Comparison of ENCODE assay signal across 13 cellular contexts in the genomic region with DNA sequence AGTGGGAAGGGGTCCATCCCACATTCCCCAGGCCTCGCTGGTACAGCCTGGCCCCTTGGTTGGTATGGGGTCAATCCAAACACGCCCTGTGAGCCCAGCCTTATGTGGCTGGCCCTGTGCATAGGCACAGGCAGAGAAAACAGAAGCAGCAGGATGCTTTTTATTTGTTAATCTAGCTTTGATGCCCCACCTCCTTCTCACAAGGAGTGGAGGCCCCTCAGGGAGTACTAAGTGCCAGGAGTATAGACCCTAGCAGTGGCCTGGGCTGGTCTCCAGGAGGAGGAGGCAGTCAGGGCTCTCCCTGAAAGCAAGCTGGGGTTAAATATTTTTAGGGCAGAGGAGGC. TPM values are rescaled to one million over a fixed set of nuclear protein-coding genes. Genes with fewer than 3 reads are reported as not detected.
DNase-seq lines count a peak whose midpoint lies in the region; ATAC-seq and TF ChIP-seq lines count a peak whose summit lies in the region.
"Had no signal": no experiment of that assay in that cellular context is flagged by ENCODE, and none has a peak within 500 bp of the region (broad histone marks: within the 10 kb centered on the region; RNA-seq: fewer than 3 reads in every experiment).

No MANE protein-coding gene starts in this region.

- H3K36me3 ChIP-seq in OCI-LY1 (ENCODE audit: insufficient read depth, low read length) (no peaks in the 10 kb centered on the region), spleen (no peaks in the 10 kb centered on the region)
- H3K36me3 ChIP-seq: heart left ventricle had no signal

- 71 to 92% (median 86%) methylated on average over 1 to 2 of the region's 2 CpGs for WGBS in spleen, 5 donors

- intact Hi-C loops in spleen (cut with DNase I; ENCODE audit: low total_unique reads), result loop anchor here (5.0 kb wide), 1 partner anchor 47 kb away; no protein-coding TSS in a partner anchor

- no peaks in the 10 kb centered on the region for H3K9me2 ChIP-seq in OCI-LY1 (ENCODE audit: low read depth, low read length)

- no peaks in the 10 kb centered on the region for H4K20me1 ChIP-seq in OCI-LY1 (ENCODE audit: insufficient read depth, low read length)

- TF ChIP-seq CTCF in OCI-LY1 (IDR thresholded peaks at IDR 0.05; ENCODE audit: low read length) (no peak), coronary artery (IDR thresholded peaks at IDR 0.05) (no peak), spleen (IDR thresholded peaks at IDR 0.05 in 8 of 11, conservative IDR thresholded peaks at IDR 0.05 in 3 of 11) (peak in 1 of 11 experiments; percentile 9)

- ATAC-seq in HG03095 (IDR thresholded peaks at IDR 0.05; ENCODE audit: unreplicated experiment), result no peak
- no peak for ATAC-seq in GM18511 (IDR thresholded peaks at IDR 0.05; ENCODE audit: unreplicated experiment)

- H3K27me3 Mint-ChIP-seq in activated CD4-positive, alpha-beta T cell treated with anti-CD3 and anti-CD28 coated beads, Interleukin-2, amount 10 ng/mL, durations not matched to agents 7 days and 5 days, result peaks cover 1% of the 10 kb centered on the region

- CTCF ChIA-PET in activated CD4-positive, alpha-beta T cell treated with anti-CD3 and anti-CD28 coated beads, Interleukin-2, amount 10 ng/mL, durations not matched to agents 7 days and 5 days (lab: Charles Lee), result interaction anchor here (0.6 to 6.0 kb wide), 18 partner anchors 10 to 425 kb away, joined by 3 to 44 read pairs (median 6); partner anchors contain the start of gene VDAC1

- peaks cover 76% of the 10 kb centered on the region for H3K4me1 Mint-ChIP-seq in activated CD4-positive, alpha-beta T cell treated with anti-CD3 and anti-CD28 coated beads, Interleukin-2, amount 10 ng/mL, durations not matched to agents 7 days and 5 days

- no peaks in the 10 kb centered on the region for H3K9me3 Mint-ChIP-seq in activated CD4-positive, alpha-beta T cell treated with anti-CD3 and anti-CD28 coated beads, Interleukin-2, amount 10 ng/mL, durations not matched to agents 7 days and 5 days
- H3K9me3 Mint-ChIP-seq: mesothelial cell of epicardium had no signal

- no peaks in the 10 kb centered on the region for H3K79me2 ChIP-seq in OCI-LY1 (ENCODE audit: insufficient read depth, low read length)

- no peaks in the 10 kb centered on the region for H3K36me3 Mint-ChIP-seq in activated CD4-positive, alpha-beta T cell treated with anti-CD3 and anti-CD28 coated beads, Interleukin-2, amount 10 ng/mL, durations not matched to agents 7 days and 5 days (ENCODE audit: low read depth)
- H3K36me3 Mint-ChIP-seq: mesothelial cell of epicardium had no signal

- no peak overlapping the region for H3K4me3 Mint-ChIP-seq in activated CD4-positive, alpha-beta T cell treated with anti-CD3 and anti-CD28 coated beads, Interleukin-2, amount 10 ng/mL, durations not matched to agents 7 days and 5 days
- H3K4me3 Mint-ChIP-seq: mesothelial cell of epicardium had no signal

- H3K4me2 ChIP-seq in OCI-LY1 (ENCODE audit: low read length), result peak overlapping the region; percentile 21; the same call in 1 of the 2 replicates

- H3F3A ChIP-seq in OCI-LY1 (ENCODE audit: insufficient read depth, low read length), result no peaks in the 10 kb centered on the region

- H3K27ac ChIP-seq in OCI-LY1 (ENCODE audit: low read depth, low read length, poor library complexity, severe bottlenecking) (no peak overlapping the region), coronary artery (peak overlapping the region; percentile 55 to 74), spleen (peak overlapping the region; percentile 68 to 84 (median 76))

- no peak for DNase-seq in activated CD4-positive, alpha-beta T cell treated with anti-CD3 and anti-CD28 coated beads, Interleukin-2, amount 10 ng/mL, durations not matched to agents 7 days and 5 days
- DNase-seq in activated CD4-positive, alpha-beta T cell treated with anti-CD3 and anti-CD28 coated beads for 4 hours, result no peak
- no peak for DNase-seq in coronary artery (ENCODE audit: low spot score)
- DNase-seq in spleen, result no peak
- no peak for DNase-seq in globus pallidus (ENCODE audit: low spot score)
- DNase-seq: amygdala, heart left ventricle, NCI-H446, SHP77 treated with DMSO at 0.1 percent for 48 hours had no signal

- H3K27ac Mint-ChIP-seq in activated CD4-positive, alpha-beta T cell treated with anti-CD3 and anti-CD28 coated beads, Interleukin-2, amount 10 ng/mL, durations not matched to agents 7 days and 5 days, result peak overlapping the region; percentile 94

- H3K9ac ChIP-seq in OCI-LY1 (ENCODE audit: low read length), result no peak overlapping the region

- H3K9me3 ChIP-seq in OCI-LY1 (ENCODE audit: low read length), result no peaks in the 10 kb centered on the region
- H3K9me3 ChIP-seq in spleen, result no peaks in the 10 kb centered on the region
- H3K9me3 ChIP-seq: heart left ventricle had no signal

- H3K4me1 ChIP-seq in OCI-LY1 (ENCODE audit: insufficient read depth, low read length, severe bottlenecking) (peaks cover 17% of the 10 kb centered on the region), spleen (peaks cover 27 to 65% (median 48%) of the 10 kb centered on the region in 6 donors)

- no peak overlapping the region for H2AFZ ChIP-seq in OCI-LY1 (ENCODE audit: low read length)

- no peak for TF ChIP-seq POLR2A in spleen (IDR thresholded peaks at IDR 0.05)

- 0 out of 2 replicates have a peak, but pooled peaks cover 2% of the 10 kb centered on the region for H3K27me3 ChIP-seq in OCI-LY1 (ENCODE audit: insufficient read depth, low read length)
- no peaks in the 10 kb centered on the region for H3K27me3 ChIP-seq in spleen (replicated peaks in 1 of 7)
- H3K27me3 ChIP-seq: heart left ventricle had no signal

- POLR2A ChIA-PET in activated CD4-positive, alpha-beta T cell treated with anti-CD3 and anti-CD28 coated beads, Interleukin-2, amount 10 ng/mL, durations not matched to agents 7 days and 5 days (lab: Charles Lee), result interaction anchor here (1.0 to 1.6 kb wide), 3 partner anchors 12 to 60 kb away, joined by 4 read pairs; no protein-coding TSS in a partner anchor

- H3K4me3 ChIP-seq in OCI-LY1 (ENCODE audit: low read depth, low read length, poor library complexity, severe bottlenecking), result no peak overlapping the region
- no peak overlapping the region for H3K4me3 ChIP-seq in coronary artery
- peak overlapping the region in 1 of 8 donors; percentile 36 for H3K4me3 ChIP-seq in spleen
- H3K4me3 ChIP-seq: heart left ventricle had no signal

RNA-seq across cellular contexts. Expression of gene TCF7, which starts 14.6 kb away (rescaled TPM):
- 100 to 1,000 TPM; 271 to 283 TPM for total RNA-seq in activated CD4-positive, alpha-beta T cell treated with anti-CD3 and anti-CD28 coated beads, Interleukin-2, amount 10 ng/mL, durations not matched to agents 7 days and 5 days
- total RNA-seq in spleen, result 10 to 100 TPM; 29.0 to 88.3 (median 53.7) TPM
- 10 to 100 TPM; 13.7 to 24.3 (median 18.1) TPM for polyA plus RNA-seq in spleen
